Comparison of ENCODE assay signal across 28 cellular contexts in genomic region chr5:55708732-55709131, GRCh38. TPM values are rescaled to one million over a fixed set of nuclear protein-coding genes. Genes with fewer than 3 reads are reported as not detected.
A peak's percentile ranks its signal among the peaks of the same experiment; 100 is the strongest.
DNase-seq lines count a peak whose midpoint lies in the region; ATAC-seq, FAIRE-seq and TF ChIP-seq lines count a peak whose summit lies in the region.
"Had no signal": no experiment of that assay in that cellular context is flagged by ENCODE, and none has a peak within 500 bp of the region (broad histone marks: within the 10 kb centered on the region; RNA-seq: fewer than 3 reads in every experiment).

No MANE protein-coding gene starts in this region.

- TF ChIP-seq POLR2A in endothelial cell of umbilical vein (IDR thresholded peaks at IDR 0.05; ENCODE audit: low read depth, low read length): no peak

- H3K36me3 ChIP-seq in A673 (ENCODE audit: insufficient read depth, low read length, poor library complexity, severe bottlenecking): no peaks in the 10 kb centered on the region
- no peaks in the 10 kb centered on the region for H3K36me3 ChIP-seq in PC-3 (ENCODE audit: low read depth, low read length)
- no peaks in the 10 kb centered on the region for H3K36me3 ChIP-seq in endothelial cell of umbilical vein (ENCODE audit: control insufficient read depth in 2 of 2, extremely low read depth in 1 of 2, insufficient read depth in 2 of 2, low read length in 2 of 2)
- H3K36me3 ChIP-seq: prostate gland, SJSA1, thyroid gland, WERI-Rb-1 had no signal

- intact Hi-C loops in A673 (cut with micrococcal nuclease; ENCODE audit: unreplicated experiment) (no loop called here), PC-3 (cut with micrococcal nuclease) (loop anchor here (2.0 kb wide), 1 partner anchor 50 kb away; no protein-coding TSS in a partner anchor), endothelial cell of umbilical vein (cut with micrococcal nuclease) (no loop called here)

- ATAC-seq in PC-3 (peak; percentile 55), HG03045 (IDR thresholded peaks at IDR 0.05; ENCODE audit: unreplicated experiment) (no peak)
- ATAC-seq: CD8-positive, alpha-beta T cell; HepG2 had no signal

- no peaks in the 10 kb centered on the region for H3K4me1 ChIP-seq in A673 (ENCODE audit: insufficient read depth, low read length, poor library complexity, severe bottlenecking)
- H3K4me1 ChIP-seq in PC-3 (ENCODE audit: insufficient read depth, low read length): peaks cover 23% of the 10 kb centered on the region
- peaks cover 9% of the 10 kb centered on the region for H3K4me1 ChIP-seq in endothelial cell of umbilical vein (ENCODE audit: control insufficient read depth, extremely low read depth, insufficient read depth, low read length)

- H2AFZ ChIP-seq in PC-3 (ENCODE audit: low read length) (no peak overlapping the region), endothelial cell of umbilical vein (ENCODE audit: low read depth, low read length) (no peak overlapping the region)

- DNase-seq in A673 (ENCODE audit: low spot score): no peak
- DNase-seq in ELR (ENCODE audit: low read depth): peak; percentile 73
- peak; percentile 88 for DNase-seq in PC-3
- DNase-seq in endothelial cell of umbilical vein (ENCODE audit: low read depth, low spot score): peak; percentile 7
- DNase-seq in AML-193 (lab: John Stamatoyannopoulos, UW): no peak
- DNase-seq in COLO668 (lab: John Stamatoyannopoulos, UW; ENCODE audit: unreplicated experiment): no peak
- no peak for DNase-seq in RPMI8226
- DNase-seq: activated CD4-positive, alpha-beta memory T cell treated with anti-CD3 and anti-CD28 coated beads, Interleukin-2, amount 10 ng/mL, durations not matched to agents 7 days and 5 days; activated T-cell treated with anti-CD3 and anti-CD28 coated beads for 4 hours; anterior cingulate cortex; CD8-positive, alpha-beta T cell; effector CD8-positive, alpha-beta T cell; head of caudate nucleus; left ventricle myocardium inferior; midbrain; NCI-H226; NCI-H82; nephron progenitor cell; stimulated activated CD4-positive, alpha-beta T cell treated with anti-CD3 and anti-CD28 coated beads, Interleukin-1b, Interleukin-23, amount 100 ng/mL, for 48 hours; stimulated activated naive CD4-positive, alpha-beta T cell; thyroid gland; WERI-Rb-1 had no signal

- FAIRE-seq in endothelial cell of umbilical vein (lab: Jason Lieb, UNC): no peak
- FAIRE-seq: HepG2 had no signal

- H3K9ac ChIP-seq in PC-3 (ENCODE audit: low read length): no peak overlapping the region
- H3K9ac ChIP-seq in endothelial cell of umbilical vein (replicated peaks; ENCODE audit: extremely low read depth, insufficient read depth, low read length): no peak overlapping the region

- no peaks in the 10 kb centered on the region for H3F3A ChIP-seq in PC-3 (ENCODE audit: low read length, unreplicated experiment)

- H3K9me2 ChIP-seq in PC-3 (replicated peaks; ENCODE audit: low read length): no peaks in the 10 kb centered on the region

- no peaks in the 10 kb centered on the region for H3K27me3 ChIP-seq in A673 (replicated peaks; ENCODE audit: insufficient read depth, low read depth, low read length, poor library complexity)
- no peaks in the 10 kb centered on the region for H3K27me3 ChIP-seq in PC-3 (ENCODE audit: low read length)
- no peaks in the 10 kb centered on the region for H3K27me3 ChIP-seq in endothelial cell of umbilical vein (ENCODE audit: control insufficient read depth in 2 of 2, insufficient read depth in 2 of 2, low read length in 2 of 2)
- H3K27me3 ChIP-seq: SJSA1, thyroid gland had no signal

- POLR2A ChIA-PET in A673 (lab: Charles Lee; ENCODE audit: low non-redundant PET): no interaction called here
- POLR2A ChIA-PET in PC-3 (lab: Charles Lee; ENCODE audit: unreplicated experiment): no interaction called here
- POLR2A ChIA-PET in endothelial cell of umbilical vein (lab: Charles Lee): no interaction called here

- H3K9me3 ChIP-seq in A673 (ENCODE audit: low read depth, low read length, poor library complexity, severe bottlenecking) (no peaks in the 10 kb centered on the region), PC-3 (ENCODE audit: low read length) (no peaks in the 10 kb centered on the region), endothelial cell of umbilical vein (replicated peaks; ENCODE audit: control insufficient read depth, insufficient read depth, low read length) (no peaks in the 10 kb centered on the region)
- H3K9me3 ChIP-seq: left ventricle myocardium inferior, prostate gland, SJSA1, thyroid gland had no signal

- H3K27ac ChIP-seq in A673 (ENCODE audit: low read depth, low read length, poor library complexity, severe bottlenecking) (no peak overlapping the region), PC-3 (ENCODE audit: low read length) (peak overlapping the region; percentile 62), endothelial cell of umbilical vein (ENCODE audit: insufficient read depth, low read depth, low read length) (no peak overlapping the region)
- H3K27ac ChIP-seq: left ventricle myocardium inferior, prostate gland, SJSA1, thyroid gland, WERI-Rb-1 had no signal

- BruUV-seq in A673 (replicated peaks; lab: Mats Ljungman, UMichigan): TSS peak; percentile 30
- BruUV-seq in PC-3 (replicated peaks; lab: Mats Ljungman, UMichigan): no TSS peak
- BruUV-seq in endothelial cell of umbilical vein (replicated peaks; lab: Mats Ljungman, UMichigan): no TSS peak

- H3K79me2 ChIP-seq in PC-3 (ENCODE audit: low read length): peaks cover 12% of the 10 kb centered on the region
- peaks cover 4% of the 10 kb centered on the region for H3K79me2 ChIP-seq in endothelial cell of umbilical vein (ENCODE audit: control insufficient read depth, insufficient read depth, low read length)

- no peaks in the 10 kb centered on the region for H4K20me1 ChIP-seq in PC-3 (ENCODE audit: low read length)
- H4K20me1 ChIP-seq in endothelial cell of umbilical vein (replicated peaks; ENCODE audit: control insufficient read depth, extremely low read depth, insufficient read depth, low read length): no peaks in the 10 kb centered on the region

- TF ChIP-seq CTCF in A673 (conservative IDR thresholded peaks at IDR 0.05; ENCODE audit: low read depth, low read length) (no peak), PC-3 (conservative IDR thresholded peaks at IDR 0.05; ENCODE audit: low read depth, low read length) (no peak), endothelial cell of umbilical vein (IDR thresholded peaks at IDR 0.05; ENCODE audit: extremely low read depth in 1 of 2, insufficient read depth in 1 of 2, low read depth in 1 of 2, low read length in 2 of 2) (no peak)

- H3K4me3 ChIP-seq in A673 (ENCODE audit: low read depth, low read length, poor library complexity, severe bottlenecking): no peak overlapping the region
- 0 out of 2 replicates have a peak overlapping the region, but pooled peaks have one; percentile 30 for H3K4me3 ChIP-seq in PC-3 (ENCODE audit: low read length)
- H3K4me3 ChIP-seq in endothelial cell of umbilical vein (replicated peaks in 1 of 3; ENCODE audit: insufficient read depth in 1 of 3, low read depth in 1 of 3, low read length in 3 of 3): no peak overlapping the region
- H3K4me3 ChIP-seq: left ventricle myocardium inferior, prostate gland, SJSA1, thyroid gland had no signal

- no peaks in the 10 kb centered on the region for H3K9me1 ChIP-seq in endothelial cell of umbilical vein (replicated peaks; ENCODE audit: control insufficient read depth, extremely low read depth, insufficient read depth, low read length)

- H3K4me2 ChIP-seq in PC-3 (ENCODE audit: low read length) (peak overlapping the region; percentile 53), endothelial cell of umbilical vein (ENCODE audit: insufficient read depth, low read length) (no peak overlapping the region)

- CTCF ChIA-PET in A673 (lab: Charles Lee): no interaction called here
- CTCF ChIA-PET in PC-3 (lab: Charles Lee): interaction anchor here (0.6 kb wide), 2 partner anchors 247 to 275 kb away, joined by 3 to 7 read pairs; no protein-coding TSS in a partner anchor
- CTCF ChIA-PET in endothelial cell of umbilical vein (lab: Charles Lee): interaction anchor here (3.0 kb wide), 1 partner anchor 17 kb away, joined by 14 read pairs; no protein-coding TSS in a partner anchor

- dilution Hi-C loops in endothelial cell of umbilical vein (cut with MboI; ENCODE audit: extremely low pct_ligation_motif_present, low sequenced_read_pairs): no loop called here

TF ChIP-seq in endothelial cell of umbilical vein, 7 proteins besides CTCF, POLR2A, EP300 and RAD21 (continues in another document):
- TF ChIP-seq JUN (IDR thresholded peaks at IDR 0.05; ENCODE audit: borderline replicate concordance, insufficient read depth, insufficient read length, low read depth) (no peak), FOS (IDR thresholded peaks at IDR 0.05; ENCODE audit: borderline replicate concordance, insufficient read depth, low read length) (no peak), GATA2 (IDR thresholded peaks at IDR 0.05; ENCODE audit: insufficient read depth, insufficient read length, low read depth, low read length) (no peak), MYC (IDR thresholded peaks at IDR 0.05; ENCODE audit: low read depth, low read length) (no peak), EZH2 (IDR thresholded peaks at IDR 0.05; ENCODE audit: borderline replicate concordance, low read depth, low read length, severe bottlenecking) (no peak)
- TF ChIP-seq, protein P1, sequence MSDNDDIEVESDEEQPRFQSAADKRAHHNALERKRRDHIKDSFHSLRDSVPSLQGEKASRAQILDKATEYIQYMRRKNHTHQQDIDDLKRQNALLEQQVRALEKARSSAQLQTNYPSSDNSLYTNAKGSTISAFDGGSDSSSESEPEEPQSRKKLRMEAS (IDR thresholded peaks at IDR 0.05; ENCODE audit: insufficient read depth, insufficient read length): no peak

RNA-seq across cellular contexts. Expression of gene SLC38A9, which starts 3.4 kb away (rescaled TPM):
- 21.0 and 22.1 TPM in 2 replicates for total RNA-seq in A673 (2021)
- total RNA-seq in PC-3 (2014; rRNA removed): 6.5 and 12.9 TPM in 2 replicates
- total RNA-seq in endothelial cell of umbilical vein: 24.9 and 29.0 TPM in 2 replicates
- polyA plus RNA-seq in endothelial cell of umbilical vein: 12.0 and 14.1 TPM in 2 replicates
- polyA plus RNA-seq in endothelial cell of umbilical vein (2011; cell fraction: cytosol; rRNA removed): 9.2 and 10.5 TPM in 2 replicates
- 21.3 and 24.6 TPM in 2 replicates for polyA plus RNA-seq in endothelial cell of umbilical vein (2011; cell fraction: nucleus; rRNA removed)
- polyA plus RNA-seq in endothelial cell of umbilical vein (2012): 14.1 and 16.9 TPM in 2 replicates
- polyA minus RNA-seq in endothelial cell of umbilical vein: 28.0 and 34.3 TPM in 2 replicates
- 14.4 TPM for polyA minus RNA-seq in endothelial cell of umbilical vein (2011; cell fraction: cytosol; rRNA and poly(A)+ RNA removed)
- polyA minus RNA-seq in endothelial cell of umbilical vein (2011; cell fraction: nucleus; rRNA and poly(A)+ RNA removed): 51.5 and 56.1 TPM in 2 replicates

RNA-seq across cellular contexts. Expression of gene DDX4, which starts 29.1 kb away (rescaled TPM):
- not detected in 2 replicates for total RNA-seq in A673 (2021)
- total RNA-seq in PC-3 (2014; rRNA removed): not detected in 2 replicates
- total RNA-seq in endothelial cell of umbilical vein: not detected in 2 replicates
- polyA plus RNA-seq in endothelial cell of umbilical vein: not detected in 2 replicates
- not detected in 2 replicates for polyA plus RNA-seq in endothelial cell of umbilical vein (2011; cell fraction: cytosol; rRNA removed)
- not detected in 2 replicates for polyA plus RNA-seq in endothelial cell of umbilical vein (2011; cell fraction: nucleus; rRNA removed)
- not detected in 2 replicates for polyA plus RNA-seq in endothelial cell of umbilical vein (2012)
- polyA minus RNA-seq in endothelial cell of umbilical vein: not detected in 2 replicates
- polyA minus RNA-seq in endothelial cell of umbilical vein (2011; cell fraction: cytosol; rRNA and poly(A)+ RNA removed): not detected
- not detected in 2 replicates for polyA minus RNA-seq in endothelial cell of umbilical vein (2011; cell fraction: nucleus; rRNA and poly(A)+ RNA removed)
- total RNA-seq: CD8-positive, alpha-beta T cell; chondrocyte; HepG2; left ventricle myocardium inferior; SJSA1; skeletal muscle tissue had no signal

Comparison
In these comparisons a context has a peak if more than half of its experiments do, and no peak if none do; other contexts are left out.
1. DNase-seq: peak in ELR (single experiment), PC-3 (single experiment) and endothelial cell of umbilical vein (single experiment); none in A673 (single experiment), AML-193 (0 of 2), COLO668 (single experiment) and RPMI8226 (single experiment).